Comparison of ENCODE assay signal across 10 cellular contexts in the genomic region with DNA sequence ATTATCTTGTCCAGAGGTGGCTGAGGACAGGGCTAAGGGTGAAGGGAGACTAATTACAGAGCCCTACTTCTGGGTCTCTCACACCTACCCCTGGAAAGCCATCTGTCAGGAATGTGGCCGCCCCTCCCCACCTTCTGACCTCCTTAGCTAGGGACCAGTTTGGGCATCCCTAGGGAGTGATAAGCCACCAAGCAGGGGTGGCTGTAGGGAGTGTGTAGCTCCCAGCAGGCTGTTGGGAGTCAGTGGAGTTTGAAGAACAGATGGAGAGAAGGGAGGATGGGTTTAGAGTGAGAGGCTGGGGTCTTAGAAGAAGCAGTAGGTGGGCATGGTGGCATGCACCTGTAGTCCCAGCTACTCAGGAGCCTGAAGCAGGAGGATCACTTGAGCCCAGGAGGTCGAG. TPM values are rescaled to one million over a fixed set of nuclear protein-coding genes. Genes with fewer than 3 reads are reported as not detected.
DNase-seq lines count a peak whose midpoint lies in the region; ATAC-seq, FAIRE-seq and TF ChIP-seq lines count a peak whose summit lies in the region.
"Had no signal": no experiment of that assay in that cellular context is flagged by ENCODE, and none has a peak within 500 bp of the region (broad histone marks: within the 10 kb centered on the region; RNA-seq: fewer than 3 reads in every experiment).

No MANE protein-coding gene starts in this region.

- TF ChIP-seq EP300 in stomach (IDR thresholded peaks at IDR 0.05) = no peak

- H3K4me2 ChIP-seq in keratinocyte (ENCODE audit: control insufficient read depth, extremely low read depth, insufficient read depth, low read depth, low read length) = peak overlapping the region; percentile 86

- H3K27me3 ChIP-seq in keratinocyte (ENCODE audit: control insufficient read depth, extremely low read depth, insufficient read depth, low read length) = no peaks in the 10 kb centered on the region
- H3K27me3 ChIP-seq in stomach = peaks cover 0 to 37% (median 10%) of the 10 kb centered on the region in 3 donors

- H3K4me1 ChIP-seq in keratinocyte (ENCODE audit: control insufficient read depth, extremely low read depth, insufficient read depth, low read length) = peaks cover 32% of the 10 kb centered on the region
- H3K4me1 ChIP-seq in stomach = peaks cover 9 to 47% (median 36%) of the 10 kb centered on the region in 4 donors

- dilution Hi-C loops in keratinocyte (cut with MboI; ENCODE audit: extremely low pct_ligation_motif_present, low sequenced_read_pairs) = no loop called here

- no peaks in the 10 kb centered on the region for H3K36me3 Mint-ChIP-seq in activated naive CD4-positive, alpha-beta T cell treated with anti-CD3 and anti-CD28 coated beads, Interleukin-2, amount 50 U/mL, for 24 hours
- H3K36me3 Mint-ChIP-seq in activated CD8-positive, alpha-beta T cell treated with anti-CD3 and anti-CD28 coated beads for 36 hours (ENCODE audit: low read depth) = no peaks in the 10 kb centered on the region

- peaks cover 5% of the 10 kb centered on the region for H4K20me1 ChIP-seq in keratinocyte (ENCODE audit: control insufficient read depth, extremely low read depth, insufficient read depth, low read length)

- H3K4me3 ChIP-seq in keratinocyte (ENCODE audit: control insufficient read depth in 2 of 3, extremely low read depth in 1 of 3, insufficient read depth in 2 of 3, low read depth in 1 of 3, low read length in 3 of 3) (no peak overlapping the region), stomach (peak overlapping the region in 3 of 4 donors; percentile 66 to 80 (median 75))

- intact Hi-C loops in activated CD8-positive, alpha-beta T cell treated with anti-CD3 and anti-CD28 coated beads for 36 hours (cut with micrococcal nuclease) = no loop called here
- intact Hi-C loops in stomach (cut with DNase I; ENCODE audit: low total_unique reads) = no loop called here

- no peak overlapping the region for H3K27ac ChIP-seq in keratinocyte (ENCODE audit: control insufficient read depth, insufficient read depth, low read length)
- no peak overlapping the region for H3K27ac ChIP-seq in stomach
- H3K27ac ChIP-seq: WERI-Rb-1 had no signal

- H3K9me1 ChIP-seq in keratinocyte (ENCODE audit: control insufficient read depth, extremely low read depth, insufficient read depth, low read length) = peaks cover 2% of the 10 kb centered on the region

- H3K36me3 ChIP-seq in keratinocyte (ENCODE audit: control insufficient read depth in 2 of 2, extremely low read depth in 1 of 2, insufficient read depth in 2 of 2, low read length in 2 of 2) (peaks cover 4 to 19% of the 10 kb centered on the region in 2 experiments), stomach (no peaks in the 10 kb centered on the region)
- H3K36me3 ChIP-seq: WERI-Rb-1 had no signal

- H3K27ac Mint-ChIP-seq in activated naive CD4-positive, alpha-beta T cell treated with anti-CD3 and anti-CD28 coated beads, Interleukin-2, amount 50 U/mL, for 24 hours = no peak overlapping the region
- no peak overlapping the region for H3K27ac Mint-ChIP-seq in activated CD8-positive, alpha-beta T cell treated with anti-CD3 and anti-CD28 coated beads for 36 hours

- 38 to 75% (median 50%) methylated on average over 1 to 2 of the region's 2 CpGs for WGBS in stomach, 5 donors

- CTCF ChIA-PET in activated CD8-positive, alpha-beta T cell treated with anti-CD3 and anti-CD28 coated beads for 36 hours (lab: Charles Lee) = interaction anchor here (0.7 to 2.6 kb wide), 2 partner anchors 18 to 136 kb away, joined by 4 to 13 read pairs; no protein-coding TSS in a partner anchor

- H3K9me3 ChIP-seq in keratinocyte (ENCODE audit: control insufficient read depth, low read depth, low read length) (no peaks in the 10 kb centered on the region), stomach (no peaks in the 10 kb centered on the region)

- POLR2A ChIA-PET in activated CD8-positive, alpha-beta T cell treated with anti-CD3 and anti-CD28 coated beads for 36 hours (lab: Charles Lee) = no interaction called here

- no peak for ATAC-seq in activated CD8-positive, alpha-beta T cell treated with anti-CD3 and anti-CD28 coated beads for 36 hours
- no peak for ATAC-seq in GM18858 (IDR thresholded peaks at IDR 0.05; ENCODE audit: unreplicated experiment)

- peaks cover 9% of the 10 kb centered on the region for H3K4me1 Mint-ChIP-seq in activated naive CD4-positive, alpha-beta T cell treated with anti-CD3 and anti-CD28 coated beads, Interleukin-2, amount 50 U/mL, for 24 hours
- peaks cover 3% of the 10 kb centered on the region for H3K4me1 Mint-ChIP-seq in activated CD8-positive, alpha-beta T cell treated with anti-CD3 and anti-CD28 coated beads for 36 hours (ENCODE audit: low read depth)

- peak overlapping the region; percentile 77 for H3K4me3 Mint-ChIP-seq in activated naive CD4-positive, alpha-beta T cell treated with anti-CD3 and anti-CD28 coated beads, Interleukin-2, amount 50 U/mL, for 24 hours
- peak overlapping the region; percentile 41 for H3K4me3 Mint-ChIP-seq in activated CD8-positive, alpha-beta T cell treated with anti-CD3 and anti-CD28 coated beads for 36 hours

- H2AFZ ChIP-seq in keratinocyte (ENCODE audit: control insufficient read depth, low read length) = no peak overlapping the region

- no peak for DNase-seq in activated naive CD4-positive, alpha-beta T cell treated with Interleukin-2 at 50 U/mL for 16 hours
- no peak for DNase-seq in activated CD8-positive, alpha-beta T cell treated with anti-CD3 and anti-CD28 coated beads for 36 hours
- DNase-seq in keratinocyte (ENCODE audit: low read depth, low spot score) (no peak), stomach (no peak), MV-4-11 (lab: John Stamatoyannopoulos, UW) (no peak), GM19240 (ENCODE audit: insufficient read length, low spot score) (no peak)
- DNase-seq: NCI-H446, WERI-Rb-1 had no signal

- no peak overlapping the region for H3K9ac ChIP-seq in keratinocyte (ENCODE audit: control insufficient read depth, extremely low read depth, insufficient read depth, low read length)

- H3K27me3 Mint-ChIP-seq in activated naive CD4-positive, alpha-beta T cell treated with anti-CD3 and anti-CD28 coated beads, Interleukin-2, amount 50 U/mL, for 24 hours = peaks cover 45% of the 10 kb centered on the region
- peaks cover 50% of the 10 kb centered on the region for H3K27me3 Mint-ChIP-seq in activated CD8-positive, alpha-beta T cell treated with anti-CD3 and anti-CD28 coated beads for 36 hours

- no peak for TF ChIP-seq POLR2A in stomach (IDR thresholded peaks at IDR 0.05)

- no peaks in the 10 kb centered on the region for H3K9me3 Mint-ChIP-seq in activated naive CD4-positive, alpha-beta T cell treated with anti-CD3 and anti-CD28 coated beads, Interleukin-2, amount 50 U/mL, for 24 hours
- no peaks in the 10 kb centered on the region for H3K9me3 Mint-ChIP-seq in activated CD8-positive, alpha-beta T cell treated with anti-CD3 and anti-CD28 coated beads for 36 hours

- no peak for TF ChIP-seq CTCF in activated CD8-positive, alpha-beta T cell treated with anti-CD3 and anti-CD28 coated beads for 36 hours (IDR thresholded peaks at IDR 0.05)
- TF ChIP-seq CTCF in keratinocyte (optimal IDR thresholded peaks at IDR 0.05 in 1 of 3, IDR thresholded peaks at IDR 0.05 in 1 of 3, conservative IDR thresholded peaks at IDR 0.05 in 1 of 3; ENCODE audit: extremely low read depth in 1 of 3, insufficient read depth in 2 of 3, low read length in 3 of 3) = no peak
- no peak for TF ChIP-seq CTCF in stomach (IDR thresholded peaks at IDR 0.05)

- FAIRE-seq in keratinocyte (lab: Jason Lieb, UNC) = no peak

- H3K79me2 ChIP-seq in keratinocyte (ENCODE audit: control insufficient read depth, insufficient read depth, low read length) = peaks cover 37% of the 10 kb centered on the region

RNA-seq across cellular contexts. Expression of a gene that starts 0.8 kb away (rescaled TPM):
- total RNA-seq in activated CD8-positive, alpha-beta T cell treated with anti-CD3 and anti-CD28 coated beads for 36 hours = under 1 TPM in 1 of 2 experiments, not detected in 1; 0.16 TPM
- 171 to 534 TPM (median 254 TPM) in 3 replicates for polyA plus RNA-seq in keratinocyte
- polyA plus RNA-seq in keratinocyte (2011; ENCODE audit: low read depth) = 42.6 TPM
- 289 and 579 TPM in 2 replicates for polyA plus RNA-seq in keratinocyte (2011; cell fraction: cytosol; rRNA removed)
- polyA plus RNA-seq in keratinocyte (2011; cell fraction: nucleus; rRNA removed) = 282 and 353 TPM in 2 replicates
- polyA plus RNA-seq in keratinocyte (2012; ENCODE audit: low replicate concordance) = 278 and 559 TPM in 2 replicates
- polyA minus RNA-seq in keratinocyte = 278 to 1,146 TPM (median 422 TPM) in 3 replicates
- 637 TPM for polyA minus RNA-seq in keratinocyte (2011; cell fraction: cytosol; rRNA and poly(A)+ RNA removed)
- polyA minus RNA-seq in keratinocyte (2011; cell fraction: nucleus; rRNA and poly(A)+ RNA removed) = 159 and 168 TPM in 2 replicates
- 100 to 1,000 TPM in 1 of 5 donors, 10 to 100 TPM in 4; 12.3 to 114 (median 92.0) TPM for total RNA-seq in stomach
- polyA plus RNA-seq in stomach = 10 to 100 TPM; 50.9 to 76.3 (median 55.6) TPM

RNA-seq across cellular contexts. Expression of a gene that starts 39.3 kb away (rescaled TPM):
- under 1 TPM in 1 of 2 experiments, not detected in 1; 0.65 TPM for total RNA-seq in activated CD8-positive, alpha-beta T cell treated with anti-CD3 and anti-CD28 coated beads for 36 hours
- polyA plus RNA-seq in keratinocyte (0.29 to 0.59 TPM (median 0.58 TPM) in 3 replicates), stomach (10 to 100 TPM; 43.0 to 73.5 (median 64.4) TPM)
- 1.4 TPM for polyA plus RNA-seq in keratinocyte (2011; ENCODE audit: low read depth)
- polyA plus RNA-seq in keratinocyte (2011; cell fraction: cytosol; rRNA removed) = 0.12 and 0.46 TPM in 2 replicates
- 0.19 TPM in 1 of 2 replicates, not detected in the other for polyA plus RNA-seq in keratinocyte (2011; cell fraction: nucleus; rRNA removed)
- polyA plus RNA-seq in keratinocyte (2012; ENCODE audit: low replicate concordance) = 0.96 and 3.2 TPM in 2 replicates
- polyA minus RNA-seq in keratinocyte = 0.67 to 2.4 TPM (median 0.69 TPM) in 3 replicates
- not detected for polyA minus RNA-seq in keratinocyte (2011; cell fraction: cytosol; rRNA and poly(A)+ RNA removed)
- not detected in 2 replicates for polyA minus RNA-seq in keratinocyte (2011; cell fraction: nucleus; rRNA and poly(A)+ RNA removed)
- 10 to 100 TPM in 3 of 5 donors, 1 to 10 TPM in 1, not detected in 1; 7.6 to 60.3 (median 15.6) TPM for total RNA-seq in stomach

Comparison
In these comparisons a context has a peak if more than half of its experiments do, and no peak if none do; other contexts are left out.
1. H3K4me3 ChIP-seq: peak in stomach (3 of 4); none in keratinocyte (0 of 3).
2. RNA of a gene that starts 0.8 kb away (total RNA-seq): 12.3 to 114 TPM in stomach; 0.16 TPM in activated CD8-positive, alpha-beta T cell treated with anti-CD3 and anti-CD28 coated beads for 36 hours; every median in the first group is over 10 times any median in the second.